ENCODE assay signal across 1 cellular context in genomic region chr1:172456344-172456769, GRCh38.
A peak's percentile ranks its signal among the peaks of the same experiment; 100 is the strongest.
TF ChIP-seq lines count a peak whose summit lies in the region.

No MANE protein-coding gene starts in this region.

TF ChIP-seq in K562, 482 proteins besides CTCF, POLR2A, EP300 and RAD21 (continued from another document and continues in another):
- TF ChIP-seq, protein P1, sequence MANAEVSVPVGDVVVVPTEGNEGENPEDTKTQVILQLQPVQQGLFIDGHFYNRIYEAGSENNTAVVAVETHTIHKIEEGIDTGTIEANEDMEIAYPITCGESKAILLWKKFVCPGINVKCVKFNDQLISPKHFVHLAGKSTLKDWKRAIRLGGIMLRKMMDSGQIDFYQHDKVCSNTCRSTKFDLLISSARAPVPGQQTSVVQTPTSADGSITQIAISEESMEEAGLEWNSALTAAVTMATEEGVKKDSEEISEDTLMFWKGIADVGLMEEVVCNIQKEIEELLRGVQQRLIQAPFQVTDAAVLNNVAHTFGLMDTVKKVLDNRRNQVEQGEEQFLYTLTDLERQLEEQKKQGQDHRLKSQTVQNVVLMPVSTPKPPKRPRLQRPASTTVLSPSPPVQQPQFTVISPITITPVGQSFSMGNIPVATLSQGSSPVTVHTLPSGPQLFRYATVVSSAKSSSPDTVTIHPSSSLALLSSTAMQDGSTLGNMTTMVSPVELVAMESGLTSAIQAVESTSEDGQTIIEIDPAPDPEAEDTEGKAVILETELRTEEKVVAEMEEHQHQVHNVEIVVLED (CRISPR knock-in tag; IDR thresholded peaks at IDR 0.05), result no peak
- TF ChIP-seq BHLHE40 (IDR thresholded peaks at IDR 0.05; ENCODE audit: low read length) (peak; percentile 55; the same call in 1 of the 2 replicates), SPI1 (IDR thresholded peaks at IDR 0.05; ENCODE audit: borderline replicate concordance, low read depth, low read length) (peak; percentile 74; the same call in 1 of the 2 replicates), NRF1 (conservative IDR thresholded peaks at IDR 0.05 in 1 of 2, IDR thresholded peaks at IDR 0.05 in 1 of 2) (no peak; a peak in 1 of 4 replicates), NCOA1 (IDR thresholded peaks at IDR 0.05; ENCODE audit: low read depth) (no peak; the same call in 1 of the 2 replicates), SAP30 (IDR thresholded peaks at IDR 0.05; ENCODE audit: borderline replicate concordance, insufficient read depth, low read depth, low read length, poor library complexity, severe bottlenecking) (no peak), SMC3 (conservative IDR thresholded peaks at IDR 0.05; ENCODE audit: insufficient read depth, low read depth, low read length) (no peak), MAX (CRISPR knock-in tag; IDR thresholded peaks at IDR 0.05) (peak; percentile 53; the same call in 1 of the 2 replicates), SMAD1 (IDR thresholded peaks at IDR 0.05; ENCODE audit: low read depth, low read length, partially characterized antibody) (no peak), HOXB6 (CRISPR knock-in tag; IDR thresholded peaks at IDR 0.05; ENCODE audit: borderline replicate concordance) (no peak), OTX1 (CRISPR knock-in tag; IDR thresholded peaks at IDR 0.05) (no peak), ZBED1 (IDR thresholded peaks at IDR 0.05) (no peak), YY1 (IDR thresholded peaks at IDR 0.05; ENCODE audit: borderline replicate concordance in 1 of 3, control insufficient read depth in 1 of 3, extremely low read depth in 1 of 3, insufficient read depth in 3 of 3, insufficient read length in 1 of 3, insufficient replicate concordance in 2 of 3, low read depth in 1 of 3, low read length in 2 of 3) (no peak), HNRNPK (IDR thresholded peaks at IDR 0.05; ENCODE audit: low read depth, low read length, poor library complexity, severe bottlenecking) (no peak), BCL6 (CRISPR knock-in tag; IDR thresholded peaks at IDR 0.05) (no peak), ELF1 (tag; IDR thresholded peaks at IDR 0.05) (no peak), BACH1 (tag; IDR thresholded peaks at IDR 0.05) (0 out of 2 replicates have a peak, but pooled peaks have one; percentile 51), CBFB (CRISPR knock-in tag; IDR thresholded peaks at IDR 0.05) (no peak), MCM5 (IDR thresholded peaks at IDR 0.05; ENCODE audit: low read depth) (no peak), TFAM (CRISPR knock-in tag; conservative IDR thresholded peaks at IDR 0.05) (no peak), MTA2 (IDR thresholded peaks at IDR 0.05; ENCODE audit: low read depth) (peak; percentile 89), ARID1B (IDR thresholded peaks at IDR 0.05) (peak; percentile 95), ZNF197 (CRISPR knock-in tag; IDR thresholded peaks at IDR 0.05; ENCODE audit: low read depth) (no peak), HNRNPLL (IDR thresholded peaks at IDR 0.05; ENCODE audit: low read depth, low read length, poor library complexity, severe bottlenecking) (no peak), MED1 (CRISPR knock-in tag; IDR thresholded peaks at IDR 0.05; ENCODE audit: borderline replicate concordance) (no peak), THRB (CRISPR knock-in tag; conservative IDR thresholded peaks at IDR 0.05) (no peak; the same call in 1 of the 2 replicates), ZFP30 (CRISPR knock-in tag; IDR thresholded peaks at IDR 0.05; ENCODE audit: borderline replicate concordance) (no peak), RB1 (IDR thresholded peaks at IDR 0.05; ENCODE audit: low read depth) (no peak), ZNF175 (CRISPR knock-in tag; IDR thresholded peaks at IDR 0.05; ENCODE audit: low read depth) (no peak), ZNF79 (CRISPR knock-in tag; IDR thresholded peaks at IDR 0.05; ENCODE audit: low read depth) (0 out of 2 replicates have a peak, but pooled peaks have one; percentile 49), XRCC3 (IDR thresholded peaks at IDR 0.05) (no peak), ZNF12 (CRISPR knock-in tag; IDR thresholded peaks at IDR 0.05) (no peak), MEIS2 (IDR thresholded peaks at IDR 0.05; ENCODE audit: partially characterized antibody) (peak; percentile 81), GATAD2A (IDR thresholded peaks at IDR 0.05) (peak; percentile 90), TBL1XR1 (IDR thresholded peaks at IDR 0.05; ENCODE audit: low read length in 2 of 2) (peak; percentile 35 to 64; a peak in 2 of 4 replicates)
- TF ChIP-seq, protein P2, sequence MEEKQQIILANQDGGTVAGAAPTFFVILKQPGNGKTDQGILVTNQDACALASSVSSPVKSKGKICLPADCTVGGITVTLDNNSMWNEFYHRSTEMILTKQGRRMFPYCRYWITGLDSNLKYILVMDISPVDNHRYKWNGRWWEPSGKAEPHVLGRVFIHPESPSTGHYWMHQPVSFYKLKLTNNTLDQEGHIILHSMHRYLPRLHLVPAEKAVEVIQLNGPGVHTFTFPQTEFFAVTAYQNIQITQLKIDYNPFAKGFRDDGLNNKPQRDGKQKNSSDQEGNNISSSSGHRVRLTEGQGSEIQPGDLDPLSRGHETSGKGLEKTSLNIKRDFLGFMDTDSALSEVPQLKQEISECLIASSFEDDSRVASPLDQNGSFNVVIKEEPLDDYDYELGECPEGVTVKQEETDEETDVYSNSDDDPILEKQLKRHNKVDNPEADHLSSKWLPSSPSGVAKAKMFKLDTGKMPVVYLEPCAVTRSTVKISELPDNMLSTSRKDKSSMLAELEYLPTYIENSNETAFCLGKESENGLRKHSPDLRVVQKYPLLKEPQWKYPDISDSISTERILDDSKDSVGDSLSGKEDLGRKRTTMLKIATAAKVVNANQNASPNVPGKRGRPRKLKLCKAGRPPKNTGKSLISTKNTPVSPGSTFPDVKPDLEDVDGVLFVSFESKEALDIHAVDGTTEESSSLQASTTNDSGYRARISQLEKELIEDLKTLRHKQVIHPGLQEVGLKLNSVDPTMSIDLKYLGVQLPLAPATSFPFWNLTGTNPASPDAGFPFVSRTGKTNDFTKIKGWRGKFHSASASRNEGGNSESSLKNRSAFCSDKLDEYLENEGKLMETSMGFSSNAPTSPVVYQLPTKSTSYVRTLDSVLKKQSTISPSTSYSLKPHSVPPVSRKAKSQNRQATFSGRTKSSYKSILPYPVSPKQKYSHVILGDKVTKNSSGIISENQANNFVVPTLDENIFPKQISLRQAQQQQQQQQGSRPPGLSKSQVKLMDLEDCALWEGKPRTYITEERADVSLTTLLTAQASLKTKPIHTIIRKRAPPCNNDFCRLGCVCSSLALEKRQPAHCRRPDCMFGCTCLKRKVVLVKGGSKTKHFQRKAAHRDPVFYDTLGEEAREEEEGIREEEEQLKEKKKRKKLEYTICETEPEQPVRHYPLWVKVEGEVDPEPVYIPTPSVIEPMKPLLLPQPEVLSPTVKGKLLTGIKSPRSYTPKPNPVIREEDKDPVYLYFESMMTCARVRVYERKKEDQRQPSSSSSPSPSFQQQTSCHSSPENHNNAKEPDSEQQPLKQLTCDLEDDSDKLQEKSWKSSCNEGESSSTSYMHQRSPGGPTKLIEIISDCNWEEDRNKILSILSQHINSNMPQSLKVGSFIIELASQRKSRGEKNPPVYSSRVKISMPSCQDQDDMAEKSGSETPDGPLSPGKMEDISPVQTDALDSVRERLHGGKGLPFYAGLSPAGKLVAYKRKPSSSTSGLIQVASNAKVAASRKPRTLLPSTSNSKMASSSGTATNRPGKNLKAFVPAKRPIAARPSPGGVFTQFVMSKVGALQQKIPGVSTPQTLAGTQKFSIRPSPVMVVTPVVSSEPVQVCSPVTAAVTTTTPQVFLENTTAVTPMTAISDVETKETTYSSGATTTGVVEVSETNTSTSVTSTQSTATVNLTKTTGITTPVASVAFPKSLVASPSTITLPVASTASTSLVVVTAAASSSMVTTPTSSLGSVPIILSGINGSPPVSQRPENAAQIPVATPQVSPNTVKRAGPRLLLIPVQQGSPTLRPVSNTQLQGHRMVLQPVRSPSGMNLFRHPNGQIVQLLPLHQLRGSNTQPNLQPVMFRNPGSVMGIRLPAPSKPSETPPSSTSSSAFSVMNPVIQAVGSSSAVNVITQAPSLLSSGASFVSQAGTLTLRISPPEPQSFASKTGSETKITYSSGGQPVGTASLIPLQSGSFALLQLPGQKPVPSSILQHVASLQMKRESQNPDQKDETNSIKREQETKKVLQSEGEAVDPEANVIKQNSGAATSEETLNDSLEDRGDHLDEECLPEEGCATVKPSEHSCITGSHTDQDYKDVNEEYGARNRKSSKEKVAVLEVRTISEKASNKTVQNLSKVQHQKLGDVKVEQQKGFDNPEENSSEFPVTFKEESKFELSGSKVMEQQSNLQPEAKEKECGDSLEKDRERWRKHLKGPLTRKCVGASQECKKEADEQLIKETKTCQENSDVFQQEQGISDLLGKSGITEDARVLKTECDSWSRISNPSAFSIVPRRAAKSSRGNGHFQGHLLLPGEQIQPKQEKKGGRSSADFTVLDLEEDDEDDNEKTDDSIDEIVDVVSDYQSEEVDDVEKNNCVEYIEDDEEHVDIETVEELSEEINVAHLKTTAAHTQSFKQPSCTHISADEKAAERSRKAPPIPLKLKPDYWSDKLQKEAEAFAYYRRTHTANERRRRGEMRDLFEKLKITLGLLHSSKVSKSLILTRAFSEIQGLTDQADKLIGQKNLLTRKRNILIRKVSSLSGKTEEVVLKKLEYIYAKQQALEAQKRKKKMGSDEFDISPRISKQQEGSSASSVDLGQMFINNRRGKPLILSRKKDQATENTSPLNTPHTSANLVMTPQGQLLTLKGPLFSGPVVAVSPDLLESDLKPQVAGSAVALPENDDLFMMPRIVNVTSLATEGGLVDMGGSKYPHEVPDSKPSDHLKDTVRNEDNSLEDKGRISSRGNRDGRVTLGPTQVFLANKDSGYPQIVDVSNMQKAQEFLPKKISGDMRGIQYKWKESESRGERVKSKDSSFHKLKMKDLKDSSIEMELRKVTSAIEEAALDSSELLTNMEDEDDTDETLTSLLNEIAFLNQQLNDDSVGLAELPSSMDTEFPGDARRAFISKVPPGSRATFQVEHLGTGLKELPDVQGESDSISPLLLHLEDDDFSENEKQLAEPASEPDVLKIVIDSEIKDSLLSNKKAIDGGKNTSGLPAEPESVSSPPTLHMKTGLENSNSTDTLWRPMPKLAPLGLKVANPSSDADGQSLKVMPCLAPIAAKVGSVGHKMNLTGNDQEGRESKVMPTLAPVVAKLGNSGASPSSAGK (IDR thresholded peaks at IDR 0.05), result no peak; the same call in 1 of the 2 replicates
- TF ChIP-seq, protein P3, sequence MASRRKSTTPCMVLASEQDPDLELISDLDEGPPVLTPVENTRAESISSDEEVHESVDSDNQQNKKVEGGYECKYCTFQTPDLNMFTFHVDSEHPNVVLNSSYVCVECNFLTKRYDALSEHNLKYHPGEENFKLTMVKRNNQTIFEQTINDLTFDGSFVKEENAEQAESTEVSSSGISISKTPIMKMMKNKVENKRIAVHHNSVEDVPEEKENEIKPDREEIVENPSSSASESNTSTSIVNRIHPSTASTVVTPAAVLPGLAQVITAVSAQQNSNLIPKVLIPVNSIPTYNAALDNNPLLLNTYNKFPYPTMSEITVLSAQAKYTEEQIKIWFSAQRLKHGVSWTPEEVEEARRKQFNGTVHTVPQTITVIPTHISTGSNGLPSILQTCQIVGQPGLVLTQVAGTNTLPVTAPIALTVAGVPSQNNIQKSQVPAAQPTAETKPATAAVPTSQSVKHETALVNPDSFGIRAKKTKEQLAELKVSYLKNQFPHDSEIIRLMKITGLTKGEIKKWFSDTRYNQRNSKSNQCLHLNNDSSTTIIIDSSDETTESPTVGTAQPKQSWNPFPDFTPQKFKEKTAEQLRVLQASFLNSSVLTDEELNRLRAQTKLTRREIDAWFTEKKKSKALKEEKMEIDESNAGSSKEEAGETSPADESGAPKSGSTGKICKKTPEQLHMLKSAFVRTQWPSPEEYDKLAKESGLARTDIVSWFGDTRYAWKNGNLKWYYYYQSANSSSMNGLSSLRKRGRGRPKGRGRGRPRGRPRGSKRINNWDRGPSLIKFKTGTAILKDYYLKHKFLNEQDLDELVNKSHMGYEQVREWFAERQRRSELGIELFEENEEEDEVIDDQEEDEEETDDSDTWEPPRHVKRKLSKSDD (conservative IDR thresholded peaks at IDR 0.05; ENCODE audit: low read length), result no peak
- TF ChIP-seq, protein P4, sequence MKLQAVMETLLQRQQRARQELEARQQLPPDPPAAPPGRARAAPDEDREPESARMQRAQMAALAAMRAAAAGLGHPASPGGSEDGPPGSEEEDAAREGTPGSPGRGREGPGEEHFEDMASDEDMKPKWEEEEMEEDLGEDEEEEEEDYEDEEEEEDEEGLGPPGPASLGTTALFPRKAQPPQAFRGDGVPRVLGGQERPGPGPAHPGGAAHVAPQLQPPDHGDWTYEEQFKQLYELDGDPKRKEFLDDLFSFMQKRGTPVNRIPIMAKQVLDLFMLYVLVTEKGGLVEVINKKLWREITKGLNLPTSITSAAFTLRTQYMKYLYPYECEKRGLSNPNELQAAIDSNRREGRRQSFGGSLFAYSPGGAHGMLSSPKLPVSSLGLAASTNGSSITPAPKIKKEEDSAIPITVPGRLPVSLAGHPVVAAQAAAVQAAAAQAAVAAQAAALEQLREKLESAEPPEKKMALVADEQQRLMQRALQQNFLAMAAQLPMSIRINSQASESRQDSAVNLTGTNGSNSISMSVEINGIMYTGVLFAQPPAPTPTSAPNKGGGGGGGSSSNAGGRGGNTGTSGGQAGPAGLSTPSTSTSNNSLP (IDR thresholded peaks at IDR 0.05; ENCODE audit: borderline replicate concordance, low read depth, low read length), result no peak
- TF ChIP-seq, protein P5, sequence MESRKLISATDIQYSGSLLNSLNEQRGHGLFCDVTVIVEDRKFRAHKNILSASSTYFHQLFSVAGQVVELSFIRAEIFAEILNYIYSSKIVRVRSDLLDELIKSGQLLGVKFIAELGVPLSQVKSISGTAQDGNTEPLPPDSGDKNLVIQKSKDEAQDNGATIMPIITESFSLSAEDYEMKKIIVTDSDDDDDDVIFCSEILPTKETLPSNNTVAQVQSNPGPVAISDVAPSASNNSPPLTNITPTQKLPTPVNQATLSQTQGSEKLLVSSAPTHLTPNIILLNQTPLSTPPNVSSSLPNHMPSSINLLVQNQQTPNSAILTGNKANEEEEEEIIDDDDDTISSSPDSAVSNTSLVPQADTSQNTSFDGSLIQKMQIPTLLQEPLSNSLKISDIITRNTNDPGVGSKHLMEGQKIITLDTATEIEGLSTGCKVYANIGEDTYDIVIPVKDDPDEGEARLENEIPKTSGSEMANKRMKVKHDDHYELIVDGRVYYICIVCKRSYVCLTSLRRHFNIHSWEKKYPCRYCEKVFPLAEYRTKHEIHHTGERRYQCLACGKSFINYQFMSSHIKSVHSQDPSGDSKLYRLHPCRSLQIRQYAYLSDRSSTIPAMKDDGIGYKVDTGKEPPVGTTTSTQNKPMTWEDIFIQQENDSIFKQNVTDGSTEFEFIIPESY (CRISPR knock-in tag; IDR thresholded peaks at IDR 0.05), result no peak
